ENCODE assay signal across 20 cellular contexts in genomic region chr6:108702106-108702851, GRCh38.
A peak's percentile ranks its signal among the peaks of the same experiment; 100 is the strongest.
DNase-seq lines count a peak whose midpoint lies in the region; ATAC-seq, FAIRE-seq and TF ChIP-seq lines count a peak whose summit lies in the region.
"Had no signal": no experiment of that assay in that cellular context is flagged by ENCODE, and none has a peak within 500 bp of the region (broad histone marks: within the 10 kb centered on the region; RNA-seq: fewer than 3 reads in every experiment).

No MANE protein-coding gene starts in this region.

- no peak overlapping the region for H3K4me2 ChIP-seq in SK-N-SH
- H3K4me2 ChIP-seq in HCT116 (ENCODE audit: low read length), result no peak overlapping the region
- H3K4me2 ChIP-seq in K562 (ENCODE audit: insufficient read depth, low read length), result no peak overlapping the region
- H3K4me2 ChIP-seq: A549 had no signal

- H3F3A ChIP-seq in SK-N-SH (replicated peaks; ENCODE audit: insufficient read depth), result no peaks in the 10 kb centered on the region

- no peak overlapping the region for H3K9ac ChIP-seq in SK-N-SH
- H3K9ac ChIP-seq in HCT116 (ENCODE audit: low read length), result no peak overlapping the region
- H3K9ac ChIP-seq in K562 (ENCODE audit: insufficient read depth in 1 of 2, low read depth in 2 of 2, low read length in 2 of 2), result no peak overlapping the region

- no peaks in the 10 kb centered on the region for H3K79me2 ChIP-seq in SK-N-SH (ENCODE audit: insufficient read depth)
- no peaks in the 10 kb centered on the region for H3K79me2 ChIP-seq in HCT116 (ENCODE audit: insufficient read depth, low read length)
- no peaks in the 10 kb centered on the region for H3K79me2 ChIP-seq in K562 (ENCODE audit: control insufficient read depth, insufficient read depth, low read length)

- no peaks in the 10 kb centered on the region for H3K9me2 ChIP-seq in SK-N-SH
- no peaks in the 10 kb centered on the region for H3K9me2 ChIP-seq in HCT116 (ENCODE audit: insufficient read depth)

- H3K9me1 ChIP-seq in K562 (ENCODE audit: control insufficient read depth, insufficient read depth, low read length), result no peaks in the 10 kb centered on the region

- intact Hi-C loops in HCT116 (cut with micrococcal nuclease), result no loop called here
- intact Hi-C loops in K562 (cut with micrococcal nuclease), result no loop called here

- no peak overlapping the region for H3K4me3 ChIP-seq in SK-N-SH (ENCODE audit: low read depth in 2 of 2, low read length in 1 of 2)
- no peak overlapping the region for H3K4me3 ChIP-seq in HCT116 (replicated peaks in 1 of 2; ENCODE audit: low read depth in 1 of 2, low read length in 2 of 2)
- H3K4me3 ChIP-seq in K562, result no peak overlapping the region
- no peak overlapping the region for H3K4me3 ChIP-seq in small intestine (ENCODE audit: low read depth in 1 of 2, low read length in 2 of 2)
- H3K4me3 ChIP-seq: A549 had no signal

- H3K27ac ChIP-seq in SK-N-SH (ENCODE audit: low read depth in 2 of 2, low read length in 1 of 2) (no peak overlapping the region), HCT116 (ENCODE audit: low read depth, low read length) (no peak overlapping the region), K562 (ENCODE audit: extremely low read depth, low read depth, low read length) (no peak overlapping the region), small intestine (ENCODE audit: low read depth in 1 of 2, low read length in 1 of 2) (no peak overlapping the region)
- H3K27ac ChIP-seq: 22Rv1, A549, C4-2B had no signal

- TF ChIP-seq EP300 in SK-N-SH (IDR thresholded peaks at IDR 0.05; ENCODE audit: borderline replicate concordance in 1 of 2, low read depth in 1 of 2, low read length in 1 of 2), result no peak
- TF ChIP-seq EP300 in K562 (IDR thresholded peaks at IDR 0.05; ENCODE audit: low read length), result no peak

- ATAC-seq in SK-N-SH treated with all-trans-retinoic acid at 6 μM for 48 hours, result no peak
- no peak for ATAC-seq in HCT116
- ATAC-seq in K562, result no peak
- no peak for ATAC-seq in GM19455 (IDR thresholded peaks at IDR 0.05; ENCODE audit: unreplicated experiment)
- ATAC-seq: A549, HepG2 had no signal

- H3K4me1 ChIP-seq in SK-N-SH (ENCODE audit: control insufficient read depth in 1 of 2, insufficient read depth in 2 of 2, low read depth in 1 of 2, low read length in 1 of 2) (peaks cover 0 to 2% of the 10 kb centered on the region in 2 experiments; a peak in 1 of 4 replicates), HCT116 (ENCODE audit: control insufficient read depth in 1 of 2, insufficient read depth in 2 of 2, low read length in 2 of 2) (no peaks in the 10 kb centered on the region), K562 (replicated peaks in 1 of 2; ENCODE audit: control insufficient read depth in 2 of 2, insufficient read depth in 2 of 2, low read length in 2 of 2) (no peaks in the 10 kb centered on the region; a peak in 1 of 5 replicates), small intestine (ENCODE audit: control insufficient read depth in 2 of 2, insufficient read depth in 1 of 2, low read depth in 1 of 2, low read length in 1 of 2) (no peaks in the 10 kb centered on the region)
- H3K4me1 ChIP-seq: A549, Caco-2 had no signal

- RAD21 ChIA-PET in HCT116 (lab: Charles Lee; ENCODE audit: low non-redundant PET in 1 of 2, low total read pairs in 2 of 2, uncharacterized antibody in 2 of 2, unreplicated experiment in 2 of 2), result no interaction called here

- no peak for TF ChIP-seq RAD21 in SK-N-SH (IDR thresholded peaks at IDR 0.05; ENCODE audit: low read length)
- TF ChIP-seq RAD21 in HCT116 (IDR thresholded peaks at IDR 0.05; ENCODE audit: low read depth), result no peak
- TF ChIP-seq RAD21 in K562 (CRISPR knock-in tag; conservative IDR thresholded peaks at IDR 0.05 in 1 of 2, IDR thresholded peaks at IDR 0.05 in 1 of 2), result 0 out of 4 replicates have a peak, but pooled peaks of 1 of the 2 experiments have one; percentile 3

- no TSS peak for BruUV-seq in HCT116 (replicated peaks; lab: Mats Ljungman, UMichigan)
- BruUV-seq in K562 (replicated peaks; lab: Mats Ljungman, UMichigan), result no TSS peak

- no peak for TF ChIP-seq POLR2A in HCT116 (IDR thresholded peaks at IDR 0.05; ENCODE audit: borderline replicate concordance, extremely low read depth, insufficient read depth, insufficient read length)
- no peak for TF ChIP-seq POLR2A in K562 (conservative IDR thresholded peaks at IDR 0.05)

- H3K27me3 ChIP-seq in SK-N-SH (ENCODE audit: insufficient read depth), result no peaks in the 10 kb centered on the region
- H3K27me3 ChIP-seq in HCT116 (ENCODE audit: insufficient read depth, low read length), result no peaks in the 10 kb centered on the region
- no peaks in the 10 kb centered on the region; a peak in 1 of 5 replicates for H3K27me3 ChIP-seq in K562 (ENCODE audit: control insufficient read depth in 2 of 2, insufficient read depth in 2 of 2, low read length in 2 of 2)
- no peaks in the 10 kb centered on the region for H3K27me3 ChIP-seq in small intestine (ENCODE audit: control insufficient read depth in 2 of 2, insufficient read depth in 2 of 2, low read length in 2 of 2)

- H2AFZ ChIP-seq in SK-N-SH (ENCODE audit: low read depth) (no peak overlapping the region), HCT116 (ENCODE audit: low read depth, low read length, poor library complexity, severe bottlenecking) (no peak overlapping the region), K562 (ENCODE audit: low read depth, low read length) (no peak overlapping the region)

- H3K36me3 ChIP-seq in SK-N-SH (replicated peaks in 1 of 2; ENCODE audit: control insufficient read depth in 1 of 2, insufficient read depth in 2 of 2, low read length in 1 of 2) (no peaks in the 10 kb centered on the region), HCT116 (ENCODE audit: control insufficient read depth in 1 of 2, insufficient read depth in 2 of 2, low read length in 2 of 2) (no peaks in the 10 kb centered on the region), K562 (ENCODE audit: control insufficient read depth, insufficient read depth, low read length) (no peaks in the 10 kb centered on the region), small intestine (ENCODE audit: control insufficient read depth in 2 of 2, insufficient read depth in 2 of 2, low read length in 2 of 2) (no peaks in the 10 kb centered on the region)

- H3K9me3 ChIP-seq in SK-N-SH (peaks cover 17% of the 10 kb centered on the region; the same call in 1 of the 2 replicates), HCT116 (ENCODE audit: control insufficient read depth in 1 of 2, insufficient read depth in 1 of 2, low read depth in 1 of 2, low read length in 2 of 2) (peaks cover 3 to 14% of the 10 kb centered on the region in 2 experiments; a peak in 2 of 4 replicates), K562 (replicated peaks; ENCODE audit: control insufficient read depth, insufficient read depth, low read depth, low read length) (no peaks in the 10 kb centered on the region), small intestine (ENCODE audit: control insufficient read depth, low read depth) (no peaks in the 10 kb centered on the region)

- CTCF ChIA-PET in SK-N-SH (lab: Yijun Ruan, JAX) (no interaction called here), HCT116 (lab: Charles Lee) (no interaction called here), K562 (lab: Yijun Ruan, JAX; ENCODE audit: low intra/inter-chr PET ratio) (no interaction called here)

- in situ Hi-C loops in K562 (cut with MboI), result no loop called here

- H4K20me1 ChIP-seq in SK-N-SH (ENCODE audit: insufficient read depth) (no peaks in the 10 kb centered on the region), HCT116 (ENCODE audit: insufficient read depth) (no peaks in the 10 kb centered on the region), K562 (replicated peaks; ENCODE audit: control insufficient read depth, insufficient read depth, low read length) (no peaks in the 10 kb centered on the region)

- no peak for TF ChIP-seq CTCF in SK-N-SH (IDR thresholded peaks at IDR 0.05)
- no peak for TF ChIP-seq CTCF in HCT116 (IDR thresholded peaks at IDR 0.05 in 2 of 3, conservative IDR thresholded peaks at IDR 0.05 in 1 of 3; ENCODE audit: borderline replicate concordance in 1 of 3, insufficient read depth in 1 of 3, low read depth in 2 of 3, low read length in 2 of 3)
- no peak for TF ChIP-seq CTCF in K562 (IDR thresholded peaks at IDR 0.05 in 2 of 3, conservative IDR thresholded peaks at IDR 0.05 in 1 of 3; ENCODE audit: insufficient read depth in 2 of 3, low read depth in 1 of 3, low read length in 3 of 3)

- DNase-seq in SK-N-SH (no peak), HCT116 (ENCODE audit: low read depth, low spot score) (no peak), K562 (ENCODE audit: extremely low read depth in 1 of 4, low spot score in 3 of 4) (no peak), small intestine (no peak), NCI-H2107 (lab: John Stamatoyannopoulos, UW) (no peak)
- DNase-seq: AML-193; Caco-2; CD4-positive, alpha-beta T cell; GDM1; GOT3; H7 had no signal

- POLR2A ChIA-PET in SK-N-SH (lab: Yijun Ruan, JAX) (no interaction called here), HCT116 (lab: Charles Lee) (no interaction called here), K562 (lab: Yijun Ruan, JAX) (interaction anchor here (1.0 kb wide), 1 partner anchor 29 kb away, joined by 3 read pairs; no protein-coding TSS in a partner anchor)

- WGBS in SK-N-SH (ENCODE audit: low lambda C conversion rate), result 78% methylated on average over 1 of the region's 1 CpG
- 64% methylated on average over 1 of the region's 1 CpG for WGBS in K562 (ENCODE audit: insufficient coverage, low coverage, missing lambda C conversion rate)
- 89 to 94% (median 92%) methylated on average over 1 of the region's 1 CpG for WGBS in small intestine, 3 donors

- FAIRE-seq in K562 (lab: Jason Lieb, UNC), result no peak
- FAIRE-seq in small intestine (lab: Jason Lieb, UNC), result peak; percentile 51
- FAIRE-seq: A549, D721Med, GM12892, GM18507, HepG2 had no signal

TF ChIP-seq in SK-N-SH treated with all-trans-retinoic acid at 6 μM for 48 hours, 23 proteins besides CTCF, POLR2A, EP300 and RAD21 (continues in another document):
- peak; percentile 90 for TF ChIP-seq ZFP30 (CRISPR knock-in tag; IDR thresholded peaks at IDR 0.05)

TF ChIP-seq in SK-N-SH, 30 proteins besides CTCF, POLR2A, EP300 and RAD21 (continues in another document):
- TF ChIP-seq FOXJ3 (CRISPR knock-in tag; IDR thresholded peaks at IDR 0.05) (no peak), RXRA (IDR thresholded peaks at IDR 0.05; ENCODE audit: borderline replicate concordance, low read depth) (no peak), SMC3 (IDR thresholded peaks at IDR 0.05; ENCODE audit: low read depth, low read length) (no peak)

TF ChIP-seq in HCT116, 20 proteins besides CTCF, POLR2A, EP300 and RAD21:
- TF ChIP-seq SP1 (IDR thresholded peaks at IDR 0.05; ENCODE audit: low read depth) (no peak), CBX3 (IDR thresholded peaks at IDR 0.05; ENCODE audit: low read depth) (peak; percentile 37; the same call in 1 of the 2 replicates)

TF ChIP-seq in K562, 482 proteins besides CTCF, POLR2A, EP300 and RAD21 (continues in another document):
- no peak for TF ChIP-seq PPARD (CRISPR knock-in tag; IDR thresholded peaks at IDR 0.05)
